In the genomic region with DNA sequence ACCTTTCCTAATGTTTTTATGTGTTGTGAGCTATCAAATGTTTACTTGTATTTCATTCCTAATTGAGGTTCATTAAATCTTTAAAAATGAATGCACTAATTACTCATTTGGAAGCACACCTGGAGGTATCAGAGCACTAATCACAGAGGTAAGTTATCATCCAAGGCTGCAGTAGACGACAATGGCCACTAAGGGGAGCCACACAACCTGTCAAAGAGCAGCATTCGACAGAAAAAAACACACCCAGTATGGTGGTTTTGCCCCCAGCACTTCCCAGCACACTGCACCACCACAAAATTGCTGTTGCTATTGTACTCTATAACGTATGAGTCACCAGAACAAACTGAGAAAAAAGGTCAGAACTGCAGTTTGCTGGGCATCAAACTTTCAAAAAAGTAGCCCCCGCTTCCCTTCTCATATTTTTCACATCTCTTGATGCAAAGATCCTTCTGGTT, we compare ENCODE assay signal across 8 cellular contexts.
A peak's percentile ranks its signal among the peaks of the same experiment; 100 is the strongest.
DNase-seq lines count a peak whose midpoint lies in the region; ATAC-seq and TF ChIP-seq lines count a peak whose summit lies in the region.

No MANE protein-coding gene starts in this region.

- DNase-seq in GM06990 (ENCODE audit: extremely low read depth, insufficient read length) (no peak), SIG-M5 (lab: John Stamatoyannopoulos, UW) (peak; percentile 3), amniotic stem cell (lab: John Stamatoyannopoulos, UW) (peak; percentile 66), iPS-NIHi7 (ENCODE audit: extremely low spot score) (peak; percentile 80)
- DNase-seq in stimulated activated CD4-positive, alpha-beta T cell treated with anti-CD3 and anti-CD28 coated beads, Interleukin-15, amount 100 ng/mL, for 24 hours = peak; percentile 71

- no peaks in the 10 kb centered on the region for H3K27me3 ChIP-seq in GM06990 (replicated peaks; ENCODE audit: control insufficient read depth, insufficient read depth, low read length)

- peak; percentile 79 for TF ChIP-seq CTCF in GM06990 (IDR thresholded peaks at IDR 0.05; ENCODE audit: insufficient read depth, low read length, poor library complexity, severe bottlenecking)
- TF ChIP-seq CTCF in LNCAP (IDR thresholded peaks at IDR 0.05) = peak; percentile 91

- H3K4me3 ChIP-seq in GM06990 (replicated peaks; ENCODE audit: low read depth, low read length) = no peak overlapping the region

- no peaks in the 10 kb centered on the region for H3K36me3 ChIP-seq in GM06990 (ENCODE audit: control insufficient read depth, insufficient read depth, low read length)

- ATAC-seq in GM21786 (IDR thresholded peaks at IDR 0.05; ENCODE audit: unreplicated experiment) (peak; percentile 74), GM19328 (IDR thresholded peaks at IDR 0.05; ENCODE audit: unreplicated experiment) (no peak)
